In genomic region chr2:218404351-218405145, GRCh38 we compare ENCODE assay signal across 1 cellular context.
TF ChIP-seq lines count a peak whose summit lies in the region.

No MANE protein-coding gene starts in this region.

TF ChIP-seq in HepG2, 621 proteins besides CTCF, POLR2A, EP300 and RAD21 (continued from another document and continues in another):
- TF ChIP-seq HIC2 (CRISPR knock-in tag; IDR thresholded peaks at IDR 0.05; ENCODE audit: low read depth), result no peak
- no peak for TF ChIP-seq NFATC3 (CRISPR knock-in tag; IDR thresholded peaks at IDR 0.05)
- no peak for TF ChIP-seq ZNF143 (CRISPR knock-in tag; IDR thresholded peaks at IDR 0.05)
- TF ChIP-seq HNRNPUL1 (IDR thresholded peaks at IDR 0.05; ENCODE audit: low read depth, low read length), result no peak
- no peak for TF ChIP-seq ZNF205 (CRISPR knock-in tag; IDR thresholded peaks at IDR 0.05)
- no peak for TF ChIP-seq ZNF567 (CRISPR knock-in tag; IDR thresholded peaks at IDR 0.05; ENCODE audit: borderline replicate concordance)
- peak; percentile 99 for TF ChIP-seq ZBTB38 (CRISPR knock-in tag; IDR thresholded peaks at IDR 0.05)
- TF ChIP-seq ATAD3A (CRISPR knock-in tag; IDR thresholded peaks at IDR 0.05), result no peak
- no peak for TF ChIP-seq MED13 (CRISPR knock-in tag; IDR thresholded peaks at IDR 0.05)
- no peak for TF ChIP-seq ZNF367 (CRISPR knock-in tag; IDR thresholded peaks at IDR 0.05; ENCODE audit: borderline replicate concordance)
- TF ChIP-seq TCF7L2 (IDR thresholded peaks at IDR 0.05; ENCODE audit: low read depth, low read length), result no peak
- no peak for TF ChIP-seq ZNF512 (CRISPR knock-in tag; IDR thresholded peaks at IDR 0.05)
- TF ChIP-seq ZBTB33 (CRISPR knock-in tag; IDR thresholded peaks at IDR 0.05), result peak; percentile 13; the same call in 1 of the 2 replicates
- TF ChIP-seq GATAD2A (CRISPR knock-in tag; IDR thresholded peaks at IDR 0.05), result no peak
- no peak for TF ChIP-seq SMC3 (IDR thresholded peaks at IDR 0.05; ENCODE audit: low read length)
- no peak for TF ChIP-seq PITX1 (CRISPR knock-in tag; IDR thresholded peaks at IDR 0.05)
- no peak for TF ChIP-seq TBX3 (IDR thresholded peaks at IDR 0.05; ENCODE audit: borderline replicate concordance)
- TF ChIP-seq THAP7 (CRISPR knock-in tag; IDR thresholded peaks at IDR 0.05), result 0 out of 2 replicates have a peak, but pooled peaks have one; percentile 60
- 0 out of 2 replicates have a peak, but pooled peaks have one; percentile 14 for TF ChIP-seq FOXO1 (CRISPR knock-in tag; IDR thresholded peaks at IDR 0.05)
- TF ChIP-seq ARID5B (CRISPR knock-in tag; IDR thresholded peaks at IDR 0.05), result no peak
- no peak for TF ChIP-seq SAP130 (CRISPR knock-in tag; IDR thresholded peaks at IDR 0.05; ENCODE audit: low read depth)
- no peak for TF ChIP-seq KAT8 (CRISPR knock-in tag; IDR thresholded peaks at IDR 0.05)
- TF ChIP-seq FOXO4 (CRISPR knock-in tag; conservative IDR thresholded peaks at IDR 0.05), result no peak
- no peak for TF ChIP-seq TRIM22 (IDR thresholded peaks at IDR 0.05)
- TF ChIP-seq AKAP8 (CRISPR knock-in tag; IDR thresholded peaks at IDR 0.05), result no peak
- TF ChIP-seq ZNF33A (CRISPR knock-in tag; IDR thresholded peaks at IDR 0.05; ENCODE audit: borderline replicate concordance), result no peak
- 0 out of 2 replicates have a peak, but pooled peaks have one; percentile 57 for TF ChIP-seq ZBTB7B (CRISPR knock-in tag; IDR thresholded peaks at IDR 0.05)
- TF ChIP-seq RBFOX2 (IDR thresholded peaks at IDR 0.05; ENCODE audit: low read depth, low read length), result peak; percentile 79
- TF ChIP-seq ZNF17 (CRISPR knock-in tag; IDR thresholded peaks at IDR 0.05), result no peak
- no peak for TF ChIP-seq CHD4 (IDR thresholded peaks at IDR 0.05; ENCODE audit: borderline replicate concordance, low read length)
- TF ChIP-seq POLR2G (IDR thresholded peaks at IDR 0.05; ENCODE audit: low read depth, low read length), result peak; percentile 14; the same call in 1 of the 2 replicates
- TF ChIP-seq LRRFIP1 (CRISPR knock-in tag; conservative IDR thresholded peaks at IDR 0.05), result no peak
- no peak for TF ChIP-seq DDIT3 (CRISPR knock-in tag; IDR thresholded peaks at IDR 0.05)
- TF ChIP-seq ZFP36L2 (CRISPR knock-in tag; IDR thresholded peaks at IDR 0.05), result no peak
- no peak for TF ChIP-seq ZNF768 (CRISPR knock-in tag; IDR thresholded peaks at IDR 0.05)
- TF ChIP-seq SIX4 (CRISPR knock-in tag; IDR thresholded peaks at IDR 0.05), result no peak
- TF ChIP-seq TAF15 (IDR thresholded peaks at IDR 0.05; ENCODE audit: low read depth, low read length, poor library complexity, severe bottlenecking), result no peak
- peak; percentile 94 for TF ChIP-seq AGO2 (optimal IDR thresholded peaks at IDR 0.05; ENCODE audit: low read depth, low read length)
- TF ChIP-seq ZFP36 (IDR thresholded peaks at IDR 0.05; ENCODE audit: borderline replicate concordance, low read depth, low read length, partially characterized antibody), result no peak
- no peak for TF ChIP-seq ONECUT2 (CRISPR knock-in tag; IDR thresholded peaks at IDR 0.05)
- no peak for TF ChIP-seq FOXP4 (CRISPR knock-in tag; IDR thresholded peaks at IDR 0.05)
- no peak for TF ChIP-seq KLF11 (CRISPR knock-in tag; IDR thresholded peaks at IDR 0.05)
- TF ChIP-seq NCOA2 (CRISPR knock-in tag; IDR thresholded peaks at IDR 0.05), result no peak
- peak; percentile 64; the same call in 1 of the 2 replicates for TF ChIP-seq HNRNPL (IDR thresholded peaks at IDR 0.05; ENCODE audit: low read depth, low read length)
